ENCODE assay signal across 9 cellular contexts in genomic region chr1:245169391-245169790, GRCh38.
"Had no signal": no experiment of that assay in that cellular context is flagged by ENCODE, and none has a peak within 500 bp of the region (broad histone marks: within the 10 kb centered on the region; RNA-seq: fewer than 3 reads in every experiment).

No MANE protein-coding gene starts in this region.

- H3K4me3 ChIP-seq: coronary artery, gastroesophageal sphincter, neural progenitor cell, skin epidermis had no signal

- H3K27me3 ChIP-seq: neural progenitor cell had no signal

- H3K36me3 ChIP-seq: gastroesophageal sphincter, neural progenitor cell had no signal

- DNase-seq: activated CD4-positive, alpha-beta T cell treated with anti-CD3 and anti-CD28 coated beads, Interleukin-2, amount 50 U/mL, for 1 hour; activated naive CD4-positive, alpha-beta T cell treated with anti-CD3 and anti-CD28 coated beads, Interleukin-2, amount 10 ng/mL, durations not matched to agents 7 days and 5 days; central memory CD4-positive, alpha-beta T cell; effector CD8-positive, alpha-beta T cell had no signal

- H3K9me3 ChIP-seq: gastroesophageal sphincter had no signal

- H3K4me3 Mint-ChIP-seq: activated naive CD4-positive, alpha-beta T cell treated with anti-CD3 and anti-CD28 coated beads, Interleukin-2, amount 10 ng/mL, durations not matched to agents 7 days and 5 days; neural progenitor cell had no signal

- H3K9me3 Mint-ChIP-seq: activated naive CD4-positive, alpha-beta T cell treated with anti-CD3 and anti-CD28 coated beads, Interleukin-2, amount 10 ng/mL, durations not matched to agents 7 days and 5 days; activated T-helper 2 cell treated with anti-CD3 and anti-CD28 coated beads, Interferon-gamma antibody, Interleukin-2, Interleukin-4, amounts not matched to agents 10 μg/mL and 5 μg/mL and 100 μg/mL, durations not matched to agents 14 hours and 24 hours and 36 hours had no signal

- H3K27ac ChIP-seq: coronary artery, gastroesophageal sphincter, neural progenitor cell had no signal

- H3K9ac ChIP-seq: neural progenitor cell had no signal

- ATAC-seq: gastroesophageal sphincter had no signal

- H3K4me2 ChIP-seq: neural progenitor cell had no signal

- H3K36me3 Mint-ChIP-seq: activated naive CD4-positive, alpha-beta T cell treated with anti-CD3 and anti-CD28 coated beads, Interleukin-2, amount 10 ng/mL, durations not matched to agents 7 days and 5 days had no signal

- H3K27ac Mint-ChIP-seq: activated naive CD4-positive, alpha-beta T cell treated with anti-CD3 and anti-CD28 coated beads, Interleukin-2, amount 10 ng/mL, durations not matched to agents 7 days and 5 days; activated T-helper 2 cell treated with anti-CD3 and anti-CD28 coated beads, Interferon-gamma antibody, Interleukin-2, Interleukin-4, amounts not matched to agents 10 μg/mL and 5 μg/mL and 100 μg/mL, durations not matched to agents 14 hours and 24 hours and 36 hours; neural progenitor cell had no signal

- H3K4me1 Mint-ChIP-seq: activated naive CD4-positive, alpha-beta T cell treated with anti-CD3 and anti-CD28 coated beads, Interleukin-2, amount 10 ng/mL, durations not matched to agents 7 days and 5 days had no signal
